9 cellular contexts compared by ENCODE assay signal in the genomic region with DNA sequence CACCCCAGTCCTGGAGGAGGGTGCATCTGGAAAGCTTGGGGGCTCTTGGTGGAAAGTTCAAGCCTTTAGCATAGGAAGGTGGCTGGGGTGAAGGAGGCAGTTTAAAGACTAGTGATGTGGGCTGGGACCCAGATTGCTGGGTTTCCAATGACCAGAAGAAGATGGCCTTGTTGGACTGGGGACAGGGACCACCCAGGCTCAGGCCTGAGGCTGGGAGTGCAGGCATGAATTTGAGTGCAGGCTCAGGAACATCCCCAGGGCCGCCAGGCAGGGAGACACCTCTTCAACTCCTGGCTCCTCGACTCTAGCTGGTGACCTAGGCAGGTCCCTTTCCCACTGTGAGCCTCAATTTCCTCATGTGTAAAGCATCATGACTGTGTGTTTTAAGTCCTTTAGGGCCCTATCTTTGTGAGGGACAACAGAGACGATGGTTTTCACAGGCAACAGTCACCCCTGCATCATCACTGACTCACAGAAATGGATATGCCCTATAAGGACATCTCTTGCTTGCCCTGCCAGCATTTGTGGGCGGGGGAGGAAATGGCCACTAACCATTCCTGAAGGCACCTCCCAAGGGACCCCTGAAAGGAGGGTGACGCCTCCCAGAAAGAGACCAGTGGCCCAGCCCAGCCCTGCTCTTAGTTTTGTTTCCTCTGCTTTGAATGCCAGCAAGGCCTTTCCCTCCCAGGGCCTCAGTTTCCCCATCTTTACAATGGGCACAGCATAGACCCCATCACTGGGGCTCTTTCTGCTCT. TPM values are rescaled to one million over a fixed set of nuclear protein-coding genes. Genes with fewer than 3 reads are reported as not detected.
DNase-seq lines count a peak whose midpoint lies in the region; ATAC-seq and TF ChIP-seq lines count a peak whose summit lies in the region.
"Had no signal": no experiment of that assay in that cellular context is flagged by ENCODE, and none has a peak within 500 bp of the region (broad histone marks: within the 10 kb centered on the region; RNA-seq: fewer than 3 reads in every experiment).

No MANE protein-coding gene starts in this region.

- H3K36me3 Mint-ChIP-seq in IgD-negative memory B cell, result no peaks in the 10 kb centered on the region
- H3K36me3 Mint-ChIP-seq in activated naive CD8-positive, alpha-beta T cell, result peaks cover 26% of the 10 kb centered on the region
- H3K36me3 Mint-ChIP-seq: brain had no signal

- peak; percentile 63 for DNase-seq in activated naive CD4-positive, alpha-beta T cell treated with Interleukin-2 at 50 U/mL for 16 hours
- no peak for DNase-seq in activated naive CD4-positive, alpha-beta T cell (lab: John Stamatoyannopoulos, UW)
- peak; percentile 95 for DNase-seq in kidney tubule cell (ENCODE audit: low spot score)
- peak; percentile 36 for DNase-seq in transverse colon
- DNase-seq in NCI-H128 (lab: John Stamatoyannopoulos, UW; ENCODE audit: unreplicated experiment), result no peak

- no peak overlapping the region for H3K4me3 ChIP-seq in transverse colon

- WGBS in transverse colon (ENCODE audit: low coverage in 1 of 2), 2 donors, result 69 to 80% methylated on average over 1 to 5 of the region's 5 CpGs

- TF ChIP-seq EP300 in transverse colon (IDR thresholded peaks at IDR 0.05; ENCODE audit: low read depth), result no peak

- no peak for TF ChIP-seq CTCF in transverse colon (IDR thresholded peaks at IDR 0.05)

- H3K9me3 Mint-ChIP-seq in IgD-negative memory B cell, result no peaks in the 10 kb centered on the region
- peaks cover 3% of the 10 kb centered on the region for H3K9me3 Mint-ChIP-seq in activated naive CD8-positive, alpha-beta T cell (ENCODE audit: low read depth)

- ATAC-seq in GM19023 (IDR thresholded peaks at IDR 0.05; ENCODE audit: unreplicated experiment), result no peak

- H3K27me3 Mint-ChIP-seq in IgD-negative memory B cell, result no peaks in the 10 kb centered on the region
- no peaks in the 10 kb centered on the region for H3K27me3 Mint-ChIP-seq in activated naive CD8-positive, alpha-beta T cell

- H3K4me1 Mint-ChIP-seq in IgD-negative memory B cell, result peaks cover 59 to 75% (median 74%) of the 10 kb centered on the region in 3 donors
- H3K4me1 Mint-ChIP-seq in activated naive CD8-positive, alpha-beta T cell (ENCODE audit: low read depth), result peaks cover 94% of the 10 kb centered on the region
- H3K4me1 Mint-ChIP-seq: brain had no signal

- in situ Hi-C loops in transverse colon (cut with MboI; ENCODE audit: low pct_ligation_motif_present in 1 of 4, low pct_unique_long_range_greater_than_20kb in 1 of 4, low sequenced_read_pairs in 3 of 4), result no loop called here

- peak overlapping the region; percentile 29 to 51 (median 39) for H3K27ac ChIP-seq in transverse colon

- intact Hi-C loops in transverse colon (cut with DNase I; ENCODE audit: low total_unique reads), result no loop called here

- H3K4me1 ChIP-seq in transverse colon, result peaks cover 0 to 16% (median 4%) of the 10 kb centered on the region in 4 donors

- no peak for TF ChIP-seq POLR2A in transverse colon (IDR thresholded peaks at IDR 0.05)

- H3K4me3 Mint-ChIP-seq in IgD-negative memory B cell, result peak overlapping the region; percentile 60 to 86 (median 74)
- peak overlapping the region; percentile 65 for H3K4me3 Mint-ChIP-seq in activated naive CD8-positive, alpha-beta T cell
- H3K4me3 Mint-ChIP-seq: brain had no signal

- no peaks in the 10 kb centered on the region for H3K36me3 ChIP-seq in transverse colon

- peak overlapping the region; percentile 90 to 98 (median 97) for H3K27ac Mint-ChIP-seq in IgD-negative memory B cell
- peak overlapping the region; percentile 97 for H3K27ac Mint-ChIP-seq in activated naive CD8-positive, alpha-beta T cell
- H3K27ac Mint-ChIP-seq: brain had no signal

- H3K27me3 ChIP-seq in transverse colon, result no peaks in the 10 kb centered on the region

- no peaks in the 10 kb centered on the region for H3K9me3 ChIP-seq in transverse colon

RNA-seq across cellular contexts. Expression of a gene that starts 11.1 kb away (rescaled TPM):
- 134 TPM for polyA plus RNA-seq in IgD-negative memory B cell
- total RNA-seq in transverse colon, result 100 to 1,000 TPM in 1 of 4 donors, 10 to 100 TPM in 3; 59.4 to 171 (median 73.6) TPM

RNA-seq across cellular contexts. Expression of a gene that starts 38.7 kb away (rescaled TPM):
- polyA plus RNA-seq in IgD-negative memory B cell, result 0.79 TPM
- total RNA-seq in transverse colon, result under 1 TPM in 1 of 4 donors, not detected in 3; 0.55 TPM

Comparison
In these comparisons a context has a peak if more than half of its experiments do, and no peak if none do; other contexts are left out.
1. DNase-seq: peak in activated naive CD4-positive, alpha-beta T cell treated with Interleukin-2 at 50 U/mL for 16 hours (single experiment), kidney tubule cell (single experiment) and transverse colon (single experiment); none in activated naive CD4-positive, alpha-beta T cell (0 of 4) and NCI-H128 (single experiment).